Comparison of ENCODE assay signal across 8 cellular contexts in the genomic region with DNA sequence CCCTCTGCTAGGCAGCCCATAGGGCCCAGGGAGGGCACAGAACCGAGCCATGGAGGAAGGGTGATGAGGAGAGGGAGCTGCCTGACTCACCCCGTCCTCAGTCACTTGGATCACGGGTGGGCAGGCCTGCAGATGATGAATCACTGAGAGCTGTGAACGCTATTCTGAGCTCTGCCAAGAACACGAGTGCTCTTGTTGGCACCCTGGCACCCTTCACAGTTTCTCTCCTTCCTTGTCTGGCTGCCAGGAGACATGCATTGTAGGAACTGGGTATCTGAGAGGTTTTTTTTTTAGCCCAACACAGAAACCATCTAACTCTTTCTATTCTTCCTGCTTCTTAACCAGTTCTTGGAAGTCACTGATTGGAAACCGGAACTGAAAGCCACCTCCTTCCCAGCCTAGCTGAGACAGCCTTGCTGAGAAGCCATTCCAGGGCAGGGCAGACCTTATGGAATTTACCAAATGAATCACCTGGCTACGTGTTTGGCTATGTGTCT.
DNase-seq lines count a peak whose midpoint lies in the region; ATAC-seq and TF ChIP-seq lines count a peak whose summit lies in the region.

No MANE protein-coding gene starts in this region.

- H3K4me1 Mint-ChIP-seq in Calu3 (ENCODE audit: low read depth, unreplicated experiment), result peaks cover 23% of the 10 kb centered on the region

- H3K27ac Mint-ChIP-seq in Calu3 (ENCODE audit: unreplicated experiment), result peak overlapping the region; percentile 24

- peak in 1 of 2 donors; percentile 67 for TF ChIP-seq EP300 in tibial nerve (IDR thresholded peaks at IDR 0.05)

- H3K27me3 Mint-ChIP-seq in Calu3 (ENCODE audit: unreplicated experiment), result no peaks in the 10 kb centered on the region

- H3K4me1 ChIP-seq in tibial nerve, result peaks cover 0 to 28% (median 13%) of the 10 kb centered on the region in 4 donors

- H3K9me3 Mint-ChIP-seq in Calu3 (ENCODE audit: low read depth, unreplicated experiment), result peaks cover 10% of the 10 kb centered on the region

- no peaks in the 10 kb centered on the region for H3K27me3 ChIP-seq in tibial nerve

- H3K36me3 ChIP-seq in tibial nerve, result no peaks in the 10 kb centered on the region

- no TSS peak for BruUV-seq in Calu3 (replicated peaks; lab: Mats Ljungman, UMichigan)

- H3K27ac ChIP-seq in caudate nucleus (ENCODE audit: low read depth, low read length), result peak overlapping the region; percentile 83
- peak overlapping the region; percentile 52 to 87 (median 72) for H3K27ac ChIP-seq in tibial nerve

- WGBS in lower leg skin, 2 donors, result 4 to 8% methylated on average over 7 of the region's 7 CpGs
- WGBS in tibial nerve, 2 donors, result 2 to 6% methylated on average over 7 of the region's 7 CpGs

- H3K4me3 ChIP-seq in lower leg skin (ENCODE audit: low read depth, poor library complexity, severe bottlenecking) (no peak overlapping the region), tibial nerve (peak overlapping the region in 2 of 4 donors; percentile 13 to 25)

- TF ChIP-seq CTCF in Calu3 (IDR thresholded peaks at IDR 0.05; ENCODE audit: unreplicated experiment), result no peak
- no peak for TF ChIP-seq CTCF in lower leg skin (IDR thresholded peaks at IDR 0.05)
- TF ChIP-seq CTCF in tibial nerve (IDR thresholded peaks at IDR 0.05), result no peak

- CTCF ChIA-PET in Calu3 (lab: Charles Lee), result interaction anchor here (1.0 to 1.2 kb wide), 2 partner anchors 10 to 140 kb away, joined by 3 to 5 read pairs; partner anchors contain the start of gene KDM7A

- no peak for TF ChIP-seq POLR2A in lower leg skin (IDR thresholded peaks at IDR 0.05)
- TF ChIP-seq POLR2A in tibial nerve (IDR thresholded peaks at IDR 0.05), result no peak

- peaks cover 0 to 10% (median 4%) of the 10 kb centered on the region in 4 donors for H3K9me3 ChIP-seq in tibial nerve

- no peaks in the 10 kb centered on the region for H3K36me3 Mint-ChIP-seq in Calu3 (ENCODE audit: insufficient read depth, unreplicated experiment)

- intact Hi-C loops in Calu3 (cut with micrococcal nuclease; ENCODE audit: unreplicated experiment), result no loop called here
- intact Hi-C loops in lower leg skin (cut with DNase I; ENCODE audit: low total_unique reads), result loop anchor here (10.0 kb wide), 1 partner anchor 91 kb away; no protein-coding TSS in a partner anchor

- peak overlapping the region; percentile 32 for H3K4me3 Mint-ChIP-seq in Calu3 (ENCODE audit: low read depth, unreplicated experiment)

- DNase-seq in Calu3 (peak; percentile 58), NCI-H1092 treated with DMSO at 0.1 percent for 48 hours (lab: John Stamatoyannopoulos, UW) (peak; percentile 33), caudate nucleus (lab: John Stamatoyannopoulos, UW) (peak in 60 of 61 donors; percentile 8 to 96 (median 75)), lower leg skin (ENCODE audit: low spot score in 2 of 2) (peak; percentile 85 to 95), tibial nerve (ENCODE audit: low spot score in 2 of 2) (peak; percentile 39 to 58)

- ATAC-seq in GM18870 (IDR thresholded peaks at IDR 0.05; ENCODE audit: unreplicated experiment) (no peak), GM18858 (IDR thresholded peaks at IDR 0.05; ENCODE audit: unreplicated experiment) (no peak), HG03342 (IDR thresholded peaks at IDR 0.05; ENCODE audit: unreplicated experiment) (no peak)

Comparison
In these comparisons a context has a peak if more than half of its experiments do, and no peak if none do; other contexts are left out.
1. DNase-seq: peak in every context shown above with its lines; median percentile 90 in lower leg skin; 75 in caudate nucleus; 58 in Calu3; 48 in tibial nerve; 33 in NCI-H1092 treated with DMSO at 0.1 percent for 48 hours.